15 cellular contexts compared by ENCODE assay signal in genomic region chr6:112044856-112045255, GRCh38. TPM values are rescaled to one million over a fixed set of nuclear protein-coding genes. Genes with fewer than 3 reads are reported as not detected.
DNase-seq lines count a peak whose midpoint lies in the region; ATAC-seq and TF ChIP-seq lines count a peak whose summit lies in the region.
"Had no signal": no experiment of that assay in that cellular context is flagged by ENCODE, and none has a peak within 500 bp of the region (broad histone marks: within the 10 kb centered on the region; RNA-seq: fewer than 3 reads in every experiment).

No MANE protein-coding gene starts in this region.

- CTCF ChIA-PET in MCF 10A (lab: Yijun Ruan, JAX) = interaction anchor here (0.6 to 6.4 kb wide), 25 partner anchors 9 to 786 kb away, joined by 3 to 136 read pairs (median 4); partner anchors contain the start of gene CCN6

- in situ Hi-C loops in astrocyte of the cerebellum (cut with HindIII; ENCODE audit: low sequenced_read_pairs) = no loop called here

- H3K27me3 ChIP-seq in breast epithelium (no peaks in the 10 kb centered on the region), kidney epithelial cell (ENCODE audit: control insufficient read depth, insufficient read depth, low read length) (no peaks in the 10 kb centered on the region), GM23338 (ENCODE audit: insufficient read depth) (no peaks in the 10 kb centered on the region)
- H3K27me3 ChIP-seq: right atrium auricular region, testis had no signal

- intact Hi-C loops in MCF 10A (cut with micrococcal nuclease) = loop anchor here (5.0 kb wide), 1 partner anchor 683 kb away; no protein-coding TSS in a partner anchor
- intact Hi-C loops in breast epithelium (cut with DNase I; ENCODE audit: low total_unique reads) = loop anchor here (1.0 kb wide), 1 partner anchor 19 kb away; no protein-coding TSS in a partner anchor

- no peak overlapping the region for H3K27ac Mint-ChIP-seq in MCF 10A (ENCODE audit: low read depth, unreplicated experiment)
- no peak overlapping the region for H3K27ac Mint-ChIP-seq in GM23338

- no peaks in the 10 kb centered on the region for H3K36me3 Mint-ChIP-seq in MCF 10A (ENCODE audit: insufficient read depth, unreplicated experiment)
- no peaks in the 10 kb centered on the region for H3K36me3 Mint-ChIP-seq in GM23338 (ENCODE audit: low read depth)

- no peaks in the 10 kb centered on the region for H4K20me1 ChIP-seq in GM23338 (replicated peaks; ENCODE audit: insufficient read depth)

- H2AFZ ChIP-seq in GM23338 = no peak overlapping the region

- H3K4me3 Mint-ChIP-seq in MCF 10A (ENCODE audit: unreplicated experiment) (no peak overlapping the region), GM23338 (no peak overlapping the region)

- DNase-seq in MCF 10A (ENCODE audit: unreplicated experiment) = peak; percentile 18
- DNase-seq in breast epithelium (ENCODE audit: low spot score in 2 of 2) = no peak
- peak; percentile 74 for DNase-seq in astrocyte of the cerebellum (ENCODE audit: low read depth)
- peak; percentile 61 for DNase-seq in kidney epithelial cell (ENCODE audit: low read depth)
- no peak for DNase-seq in DMS 273 (lab: John Stamatoyannopoulos, UW; ENCODE audit: unreplicated experiment)
- DNase-seq in NOMO-1 treated with DMSO at 0.1 percent for 48 hours (lab: John Stamatoyannopoulos, UW; ENCODE audit: unreplicated experiment) = no peak
- no peak for DNase-seq in NCI-H345 treated with DMSO at 0.1 percent for 48 hours (lab: John Stamatoyannopoulos, UW; ENCODE audit: unreplicated experiment)
- no peak for DNase-seq in GM23338 (ENCODE audit: low spot score)
- DNase-seq: ACHN, anterior cingulate cortex, NCI-H1417, NCI-H524 treated with DMSO at 0.1 percent for 48 hours, testis had no signal

- BruUV-seq in MCF 10A (replicated peaks; lab: Mats Ljungman, UMichigan) = no TSS peak

- ATAC-seq in GM23338 = no peak

- H3K79me2 ChIP-seq in GM23338 (replicated peaks; ENCODE audit: insufficient read depth) = no peaks in the 10 kb centered on the region

- H3K4me1 ChIP-seq in breast epithelium = no peaks in the 10 kb centered on the region
- 0 out of 2 replicates have a peak, but pooled peaks cover 3% of the 10 kb centered on the region for H3K4me1 ChIP-seq in GM23338 (ENCODE audit: insufficient read depth)
- H3K4me1 ChIP-seq: right atrium auricular region, testis had no signal

- no peak overlapping the region for H3K27ac ChIP-seq in breast epithelium
- no peak overlapping the region for H3K27ac ChIP-seq in GM23338 (ENCODE audit: low read depth)
- H3K27ac ChIP-seq: right atrium auricular region, testis had no signal

- no peaks in the 10 kb centered on the region for H3K36me3 ChIP-seq in breast epithelium
- H3K36me3 ChIP-seq in kidney epithelial cell (ENCODE audit: control insufficient read depth, insufficient read depth, low read length) = no peaks in the 10 kb centered on the region
- no peaks in the 10 kb centered on the region for H3K36me3 ChIP-seq in GM23338 (ENCODE audit: insufficient read depth)
- H3K36me3 ChIP-seq: right atrium auricular region had no signal

- TF ChIP-seq POLR2A in breast epithelium (IDR thresholded peaks at IDR 0.05) = no peak

- peaks cover 3% of the 10 kb centered on the region; the same call in 1 of the 2 replicates for H3K9me2 ChIP-seq in GM23338 (ENCODE audit: insufficient read depth)

- H3K4me1 Mint-ChIP-seq in MCF 10A (ENCODE audit: insufficient read depth, unreplicated experiment) (no peaks in the 10 kb centered on the region), GM23338 (peaks cover 15% of the 10 kb centered on the region)

- H3F3A ChIP-seq in GM23338 (replicated peaks; ENCODE audit: low read depth) = no peaks in the 10 kb centered on the region

- H3K4me3 ChIP-seq in breast epithelium = no peak overlapping the region
- H3K4me3 ChIP-seq in astrocyte of the cerebellum (ENCODE audit: low read depth, low read length) = no peak overlapping the region
- H3K4me3 ChIP-seq in kidney epithelial cell (ENCODE audit: low read depth, low read length) = no peak overlapping the region
- H3K4me3 ChIP-seq in GM23338 = no peak overlapping the region
- H3K4me3 ChIP-seq: right atrium auricular region, testis had no signal

- H3K9me3 Mint-ChIP-seq in MCF 10A (ENCODE audit: unreplicated experiment) = no peaks in the 10 kb centered on the region
- H3K9me3 Mint-ChIP-seq in GM23338 = peaks cover 6% of the 10 kb centered on the region; the same call in 1 of the 3 replicates

- H3K27me3 Mint-ChIP-seq in MCF 10A (ENCODE audit: insufficient read depth, unreplicated experiment) (no peaks in the 10 kb centered on the region), GM23338 (ENCODE audit: insufficient read depth, low read depth, poor library complexity) (peaks cover 4% of the 10 kb centered on the region)

- POLR2A ChIA-PET in MCF 10A (lab: Yijun Ruan, JAX) = no interaction called here

- H3K9me3 ChIP-seq in breast epithelium = no peaks in the 10 kb centered on the region
- H3K9me3 ChIP-seq: right atrium auricular region, testis had no signal

- no peak for TF ChIP-seq CTCF in MCF 10A (IDR thresholded peaks at IDR 0.05; ENCODE audit: unreplicated experiment)
- no peak for TF ChIP-seq CTCF in breast epithelium (IDR thresholded peaks at IDR 0.05)
- TF ChIP-seq CTCF in astrocyte of the cerebellum (IDR thresholded peaks at IDR 0.05; ENCODE audit: low read depth, low read length, missing control alignments) = no peak
- no peak for TF ChIP-seq CTCF in kidney epithelial cell (IDR thresholded peaks at IDR 0.05; ENCODE audit: insufficient read depth, low read length, poor library complexity, severe bottlenecking)
- TF ChIP-seq CTCF in GM23338 (conservative IDR thresholded peaks at IDR 0.05; ENCODE audit: low read depth in 2 of 2) = no peak

- H3K4me2 ChIP-seq in GM23338 = no peak overlapping the region

TF ChIP-seq in GM23338, 12 proteins besides CTCF, POLR2A, EP300 and RAD21 (continues in another document):
- TF ChIP-seq ZNF114 (CRISPR knock-in tag; IDR thresholded peaks at IDR 0.05) (no peak), CREB1 (CRISPR knock-in tag; IDR thresholded peaks at IDR 0.05; ENCODE audit: low read depth) (no peak), ZNF331 (CRISPR knock-in tag; IDR thresholded peaks at IDR 0.05; ENCODE audit: low read depth) (no peak), JUNB (IDR thresholded peaks at IDR 0.05; ENCODE audit: unreplicated experiment) (no peak), ETS1 (IDR thresholded peaks at IDR 0.05) (no peak), POLR2AphosphoS5 (IDR thresholded peaks at IDR 0.05; ENCODE audit: low read depth) (no peak)

RNA-seq across cellular contexts. Expression of gene CCN6, which starts 9.0 kb away (rescaled TPM):
- total RNA-seq in MCF 10A (2022) (not detected in 2 replicates), breast epithelium (not detected), kidney epithelial cell (1.0 and 1.5 TPM in 2 replicates)
- not detected in 2 replicates for total RNA-seq in GM23338 (2014; rRNA removed; shearing (Covaris generic))
- polyA plus RNA-seq in GM23338 (2016; fragmentation: Nextera tagmentation; extraction: Ambion mirVana) = 0.65 and 0.73 TPM in 2 replicates
- total RNA-seq: mononuclear cell, right atrium auricular region had no signal

RNA-seq across cellular contexts. Expression of gene TUBE1, which starts 42.4 kb away (rescaled TPM):
- total RNA-seq in MCF 10A (2022) = 42.9 and 47.7 TPM in 2 replicates
- total RNA-seq in breast epithelium = 10 to 100 TPM; 27.7 to 72.4 (median 48.2) TPM
- total RNA-seq in kidney epithelial cell = 24.7 and 37.0 TPM in 2 replicates
- 24.7 and 27.7 TPM in 2 replicates for total RNA-seq in GM23338 (2014; rRNA removed; shearing (Covaris generic))
- polyA plus RNA-seq in GM23338 (2016; fragmentation: Nextera tagmentation; extraction: Ambion mirVana) = 24.2 and 26.3 TPM in 2 replicates

RNA-seq across cellular contexts. Expression of gene FAM229B, which starts 42.5 kb away (rescaled TPM):
- total RNA-seq in MCF 10A (2022) (10.8 and 11.3 TPM in 2 replicates), breast epithelium (10 to 100 TPM in 2 of 3 donors, 1 to 10 TPM in 1; 6.3 to 12.5 (median 10.9) TPM), kidney epithelial cell (3.6 and 13.0 TPM in 2 replicates)
- total RNA-seq in GM23338 (2014; rRNA removed; shearing (Covaris generic)) = 4.4 and 4.7 TPM in 2 replicates
- polyA plus RNA-seq in GM23338 (2016; fragmentation: Nextera tagmentation; extraction: Ambion mirVana) = 26.3 and 32.9 TPM in 2 replicates

Comparison
In these comparisons a context has a peak if more than half of its experiments do, and no peak if none do; other contexts are left out.
1. DNase-seq: peak in MCF 10A (single experiment), astrocyte of the cerebellum (single experiment) and kidney epithelial cell (single experiment); none in breast epithelium (0 of 2), DMS 273 (single experiment), NOMO-1 treated with DMSO at 0.1 percent for 48 hours (single experiment), NCI-H345 treated with DMSO at 0.1 percent for 48 hours (single experiment) and GM23338 (single experiment).